In genomic region chr11:63837719-63838118, GRCh38 we compare ENCODE assay signal across 8 cellular contexts. TPM values are rescaled to one million over a fixed set of nuclear protein-coding genes. Genes with fewer than 3 reads are reported as not detected.
DNase-seq lines count a peak whose midpoint lies in the region; ATAC-seq and TF ChIP-seq lines count a peak whose summit lies in the region.

No MANE protein-coding gene starts in this region.

- H3K4me3 ChIP-seq in DOHH2 (ENCODE audit: low read length) (peak overlapping the region; percentile 88), OCI-LY1 (ENCODE audit: low read depth, low read length, poor library complexity, severe bottlenecking) (peak overlapping the region; percentile 57), endocrine pancreas (ENCODE audit: control insufficient read depth, insufficient read depth, low read length) (no peak overlapping the region), psoas muscle (peak overlapping the region; percentile 89), MG63 (no peak overlapping the region)

- H3K9me3 ChIP-seq in DOHH2 (ENCODE audit: control insufficient read depth, insufficient read depth, low read length) (no peaks in the 10 kb centered on the region), OCI-LY1 (ENCODE audit: low read length) (no peaks in the 10 kb centered on the region), endocrine pancreas (ENCODE audit: control insufficient read depth, low read length) (no peaks in the 10 kb centered on the region), psoas muscle (no peaks in the 10 kb centered on the region), MG63 (no peaks in the 10 kb centered on the region)

- WGBS in psoas muscle, 3 donors = 48 to 65% (median 57%) methylated on average over 5 of the region's 5 CpGs

- H3K9ac ChIP-seq in OCI-LY1 (ENCODE audit: low read length) (peak overlapping the region; percentile 68), endocrine pancreas (ENCODE audit: control insufficient read depth, insufficient read depth, low read length) (peak overlapping the region; percentile 4)

- no peaks in the 10 kb centered on the region for H3K27me3 ChIP-seq in DOHH2 (ENCODE audit: control insufficient read depth, low read length)
- H3K27me3 ChIP-seq in OCI-LY1 (ENCODE audit: insufficient read depth, low read length) = no peaks in the 10 kb centered on the region
- H3K27me3 ChIP-seq in endocrine pancreas (ENCODE audit: control insufficient read depth, insufficient read depth, low read length) = no peaks in the 10 kb centered on the region
- H3K27me3 ChIP-seq in psoas muscle (ENCODE audit: insufficient read depth in 3 of 3, low read length in 2 of 3) = no peaks in the 10 kb centered on the region
- no peaks in the 10 kb centered on the region for H3K27me3 ChIP-seq in MG63

- H3K79me2 ChIP-seq in DOHH2 (ENCODE audit: control insufficient read depth, low read length) (peaks cover 44% of the 10 kb centered on the region), OCI-LY1 (ENCODE audit: insufficient read depth, low read length) (peaks cover 35% of the 10 kb centered on the region)

- peaks cover 34% of the 10 kb centered on the region for H3K4me1 ChIP-seq in DOHH2 (ENCODE audit: control insufficient read depth, low read length)
- H3K4me1 ChIP-seq in OCI-LY1 (ENCODE audit: insufficient read depth, low read length, severe bottlenecking) = peaks cover 40% of the 10 kb centered on the region
- peaks cover 5% of the 10 kb centered on the region for H3K4me1 ChIP-seq in endocrine pancreas (ENCODE audit: control insufficient read depth, insufficient read depth, low read length)
- H3K4me1 ChIP-seq in psoas muscle = peaks cover 36% of the 10 kb centered on the region

- H3K36me3 ChIP-seq in DOHH2 (ENCODE audit: control insufficient read depth, low read length) (peaks cover 40% of the 10 kb centered on the region), OCI-LY1 (ENCODE audit: insufficient read depth, low read length) (peaks cover 5% of the 10 kb centered on the region; the same call in 1 of the 2 replicates), endocrine pancreas (ENCODE audit: control insufficient read depth, insufficient read depth, low read length) (no peaks in the 10 kb centered on the region), psoas muscle (ENCODE audit: insufficient read depth in 1 of 2, low read depth in 1 of 2) (peaks cover 0 to 13% of the 10 kb centered on the region in 2 donors), MG63 (peaks cover 8% of the 10 kb centered on the region; the same call in 1 of the 2 replicates)

- no peak for TF ChIP-seq CTCF in DOHH2 (IDR thresholded peaks at IDR 0.05; ENCODE audit: low read depth, low read length, poor library complexity, severe bottlenecking)
- TF ChIP-seq CTCF in OCI-LY1 (IDR thresholded peaks at IDR 0.05; ENCODE audit: low read length) = no peak
- TF ChIP-seq CTCF in psoas muscle (IDR thresholded peaks at IDR 0.05) = no peak

- peaks cover 20% of the 10 kb centered on the region for H4K20me1 ChIP-seq in DOHH2 (ENCODE audit: control insufficient read depth, insufficient read depth, low read depth, low read length)
- no peaks in the 10 kb centered on the region for H4K20me1 ChIP-seq in OCI-LY1 (ENCODE audit: insufficient read depth, low read length)

- peaks cover 4% of the 10 kb centered on the region for H3F3A ChIP-seq in DOHH2 (ENCODE audit: control insufficient read depth, insufficient read depth)
- no peaks in the 10 kb centered on the region for H3F3A ChIP-seq in OCI-LY1 (ENCODE audit: insufficient read depth, low read length)

- no peaks in the 10 kb centered on the region for H3K9me2 ChIP-seq in DOHH2 (replicated peaks; ENCODE audit: control insufficient read depth, low read length)
- H3K9me2 ChIP-seq in OCI-LY1 (ENCODE audit: low read depth, low read length) = no peaks in the 10 kb centered on the region

- H3K4me2 ChIP-seq in DOHH2 (ENCODE audit: low read length) (peak overlapping the region; percentile 97), OCI-LY1 (ENCODE audit: low read length) (peak overlapping the region; percentile 77)

- intact Hi-C loops in psoas muscle (cut with DNase I) = loop anchor here (1.0 to 10.0 kb wide), 6 partner anchors 35 to 317 kb away; partner anchors contain the start of gene ZFTA (in 1 of the 2)
- intact Hi-C loops in sciatic nerve (cut with DNase I) = loop anchor here (2.0 kb wide), 1 partner anchor 109 kb away; no protein-coding TSS in a partner anchor

- H2AFZ ChIP-seq in OCI-LY1 (ENCODE audit: low read length) = no peak overlapping the region

- no peak for ATAC-seq in psoas muscle
- ATAC-seq in sciatic nerve = no peak

- DNase-seq in psoas muscle (no peak), cerebellum (ENCODE audit: low spot score) (no peak), mucosa of gallbladder (ENCODE audit: low spot score) (no peak), MG63 (no peak), sciatic nerve (ENCODE audit: low spot score) (no peak)

- H3K27ac ChIP-seq in DOHH2 (ENCODE audit: low read depth, low read length) (peak overlapping the region; percentile 67), OCI-LY1 (ENCODE audit: low read depth, low read length, poor library complexity, severe bottlenecking) (peak overlapping the region; percentile 83), psoas muscle (peak overlapping the region; percentile 92)

RNA-seq across cellular contexts. Expression of gene MARK2, which starts 1.2 kb away (rescaled TPM):
- total RNA-seq in psoas muscle (10 to 100 TPM; 21.7 to 24.9 (median 22.9) TPM), cerebellum (12.5 TPM), mucosa of gallbladder (65.0 TPM), sciatic nerve (29.8 TPM)
- polyA plus RNA-seq in psoas muscle = 10 to 100 TPM; 11.7 to 24.7 (median 12.7) TPM
- total RNA-seq in MG63 (2014; rRNA removed; shearing (Covaris generic); ENCODE audit: low replicate concordance) = 10.1 and 17.4 TPM in 2 replicates

RNA-seq across cellular contexts. Expression of gene SPINDOC, which starts 24.5 kb away (rescaled TPM):
- total RNA-seq in psoas muscle (1 to 10 TPM; 3.8 to 8.8 (median 6.9) TPM), cerebellum (12.2 TPM), mucosa of gallbladder (19.6 TPM), sciatic nerve (16.0 TPM)
- 1 to 10 TPM; 2.7 to 4.7 (median 4.6) TPM for polyA plus RNA-seq in psoas muscle
- 15.1 and 26.2 TPM in 2 replicates for total RNA-seq in MG63 (2014; rRNA removed; shearing (Covaris generic); ENCODE audit: low replicate concordance)

Comparison
In these comparisons a context has a peak if more than half of its experiments do, and no peak if none do; other contexts are left out.
1. H3K4me3 ChIP-seq: peak in DOHH2 (single experiment), OCI-LY1 (single experiment) and psoas muscle (single experiment); none in endocrine pancreas (single experiment) and MG63 (single experiment).
2. Peak in every context shown above with its lines, with median percentiles within 50 percentile points of each other: H3K27ac ChIP-seq.